ENCODE assay signal across 9 cellular contexts in genomic region chr12:6826734-6827436, GRCh38. TPM values are rescaled to one million over a fixed set of nuclear protein-coding genes. Genes with fewer than 3 reads are reported as not detected.
DNase-seq lines count a peak whose midpoint lies in the region; ATAC-seq, FAIRE-seq and TF ChIP-seq lines count a peak whose summit lies in the region.
"Had no signal": no experiment of that assay in that cellular context is flagged by ENCODE, and none has a peak within 500 bp of the region (broad histone marks: within the 10 kb centered on the region; RNA-seq: fewer than 3 reads in every experiment).

No MANE protein-coding gene starts in this region.

- FAIRE-seq in HTR-8/SVneo (lab: Jason Lieb, UNC): peak; percentile 16

- H2AFZ ChIP-seq in neural cell (ENCODE audit: low read depth, low read length): no peak overlapping the region

- H3K4me3 Mint-ChIP-seq in chondrocyte (ENCODE audit: unreplicated experiment): peak overlapping the region; percentile 64

- TF ChIP-seq EP300 in neural cell (conservative IDR thresholded peaks at IDR 0.05; ENCODE audit: poor library complexity, severe bottlenecking): no peak

- DNase-seq in HTR-8/SVneo (ENCODE audit: insufficient read length, low spot score): no peak
- no peak for DNase-seq in chondrocyte (ENCODE audit: low spot score)
- no peak for DNase-seq in foreskin keratinocyte
- DNase-seq in stimulated activated CD4-positive, alpha-beta T cell treated with anti-CD3 and anti-CD28 coated beads, Interleukin-4, amount 100 ng/mL, for 4 hours: no peak

- no peaks in the 10 kb centered on the region for H3K9me2 ChIP-seq in neural cell (ENCODE audit: insufficient read depth, low read length)

- H3F3A ChIP-seq in neural cell (ENCODE audit: insufficient read depth, low read length, poor library complexity, severe bottlenecking): peaks cover 10% of the 10 kb centered on the region

- peak overlapping the region; percentile 78 for H3K27ac Mint-ChIP-seq in chondrocyte (ENCODE audit: unreplicated experiment)

- TF ChIP-seq RAD21 in neural cell (conservative IDR thresholded peaks at IDR 0.05): no peak

- peaks cover 80% of the 10 kb centered on the region for H4K20me1 ChIP-seq in BLaER1
- H4K20me1 ChIP-seq in neural cell (ENCODE audit: insufficient read depth): no peaks in the 10 kb centered on the region

- H3K9ac ChIP-seq in BLaER1 (no peak overlapping the region), neural cell (ENCODE audit: low read length) (peak overlapping the region; percentile 95)

- ATAC-seq in HG02970 (IDR thresholded peaks at IDR 0.05; ENCODE audit: low FRiP score, unreplicated experiment): no peak
- ATAC-seq in foreskin keratinocyte: no peak
- ATAC-seq in GM19351 (IDR thresholded peaks at IDR 0.05; ENCODE audit: unreplicated experiment): no peak

- H3K27me3 Mint-ChIP-seq in chondrocyte (ENCODE audit: low read depth): no peaks in the 10 kb centered on the region

- peaks cover 29% of the 10 kb centered on the region for H3K79me2 ChIP-seq in neural cell (replicated peaks; ENCODE audit: insufficient read depth, low read length)

- peaks cover 99% of the 10 kb centered on the region for H3K27me3 ChIP-seq in BLaER1
- no peaks in the 10 kb centered on the region for H3K27me3 ChIP-seq in neural cell (ENCODE audit: insufficient read depth, low read depth, low read length)
- peaks cover 20% of the 10 kb centered on the region for H3K27me3 ChIP-seq in foreskin keratinocyte

- H3K27ac ChIP-seq in BLaER1: no peak overlapping the region
- H3K27ac ChIP-seq in neural cell (ENCODE audit: low read length): peak overlapping the region; percentile 87
- H3K27ac ChIP-seq in foreskin keratinocyte: no peak overlapping the region

- TF ChIP-seq CTCF in chondrocyte (IDR thresholded peaks at IDR 0.05) (no peak), neural cell (IDR thresholded peaks at IDR 0.05; ENCODE audit: poor library complexity, severe bottlenecking) (no peak), foreskin keratinocyte (conservative IDR thresholded peaks at IDR 0.05) (no peak)

- H3K4me2 ChIP-seq in BLaER1 (peak overlapping the region; percentile 63), neural cell (ENCODE audit: low read length) (peak overlapping the region; percentile 36)

- no peaks in the 10 kb centered on the region for H3K9me3 ChIP-seq in BLaER1
- no peaks in the 10 kb centered on the region for H3K9me3 ChIP-seq in neural cell (ENCODE audit: low read length)
- H3K9me3 ChIP-seq: MG63 had no signal

- no peaks in the 10 kb centered on the region for H3K9me3 Mint-ChIP-seq in chondrocyte (ENCODE audit: low read depth)

- H3K4me1 Mint-ChIP-seq in chondrocyte (ENCODE audit: low read depth): peaks cover 49% of the 10 kb centered on the region

- H3K4me1 ChIP-seq in BLaER1 (peaks cover 32% of the 10 kb centered on the region), foreskin keratinocyte (no peaks in the 10 kb centered on the region)

- H3K36me3 ChIP-seq in BLaER1 (no peaks in the 10 kb centered on the region), neural cell (ENCODE audit: insufficient read depth, low read length) (no peaks in the 10 kb centered on the region)

- H3K4me3 ChIP-seq in BLaER1: 0 out of 2 replicates have a peak overlapping the region, but pooled peaks have one; percentile 14
- H3K4me3 ChIP-seq in neural cell (ENCODE audit: low read length): peak overlapping the region; percentile 58

- peaks cover 8% of the 10 kb centered on the region for H3K36me3 Mint-ChIP-seq in chondrocyte (ENCODE audit: low read depth)

TF ChIP-seq in neural cell, 6 proteins besides CTCF, POLR2A, EP300 and RAD21:
- TF ChIP-seq SMC3 (conservative IDR thresholded peaks at IDR 0.05; ENCODE audit: poor library complexity): peak; percentile 13
- TF ChIP-seq POLR2AphosphoS5 (IDR thresholded peaks at IDR 0.05): no peak
- no peak for TF ChIP-seq MXI1 (conservative IDR thresholded peaks at IDR 0.05; ENCODE audit: poor library complexity, severe bottlenecking)
- no peak for TF ChIP-seq REST (IDR thresholded peaks at IDR 0.05; ENCODE audit: borderline replicate concordance)

RNA-seq across cellular contexts. Expression of gene P3H3, which starts 1.3 kb away (rescaled TPM):
- 109 to 116 TPM (median 114 TPM) in 3 replicates for total RNA-seq in chondrocyte
- 58.9 and 66.1 TPM in 2 replicates for polyA plus RNA-seq in neural cell
- 27.4 and 32.6 TPM in 2 replicates for polyA minus RNA-seq in neural cell
- 33.4 and 35.0 TPM in 2 replicates for total RNA-seq in foreskin keratinocyte
- 41.4 and 42.6 TPM in 2 replicates for polyA plus RNA-seq in foreskin keratinocyte

RNA-seq across cellular contexts. Expression of gene GPR162, which starts 5.3 kb away (rescaled TPM):
- total RNA-seq in chondrocyte (3.2 to 4.6 TPM (median 4.2 TPM) in 3 replicates), foreskin keratinocyte (0.14 and 0.21 TPM in 2 replicates)
- polyA plus RNA-seq in neural cell (82.8 and 117 TPM in 2 replicates), foreskin keratinocyte (0.13 and 0.24 TPM in 2 replicates)
- polyA minus RNA-seq in neural cell: 80.7 and 91.5 TPM in 2 replicates

RNA-seq across cellular contexts. Expression of gene GNB3, which starts 13.8 kb away (rescaled TPM):
- total RNA-seq in chondrocyte (10.2 to 11.5 TPM (median 10.9 TPM) in 3 replicates), foreskin keratinocyte (2.1 and 2.9 TPM in 2 replicates)
- polyA plus RNA-seq in neural cell (18.8 and 19.0 TPM in 2 replicates), foreskin keratinocyte (3.0 and 4.1 TPM in 2 replicates)
- polyA minus RNA-seq in neural cell: 4.4 and 4.5 TPM in 2 replicates

RNA-seq across cellular contexts. Expression of gene CDCA3, which starts 24.2 kb away (rescaled TPM):
- total RNA-seq in chondrocyte (4.1 to 7.5 TPM (median 5.6 TPM) in 3 replicates), foreskin keratinocyte (38.0 and 47.5 TPM in 2 replicates)
- polyA plus RNA-seq in neural cell (4.1 and 7.3 TPM in 2 replicates), foreskin keratinocyte (39.9 and 57.6 TPM in 2 replicates)
- 4.9 and 5.8 TPM in 2 replicates for polyA minus RNA-seq in neural cell

RNA-seq across cellular contexts. Expression of gene USP5, which starts 25.1 kb away (rescaled TPM):
- total RNA-seq in chondrocyte (103 to 147 TPM (median 106 TPM) in 3 replicates), foreskin keratinocyte (80.9 and 83.5 TPM in 2 replicates)
- polyA plus RNA-seq in neural cell (120 and 130 TPM in 2 replicates), foreskin keratinocyte (61.4 and 66.4 TPM in 2 replicates)
- 104 and 125 TPM in 2 replicates for polyA minus RNA-seq in neural cell
